8 cellular contexts compared by ENCODE assay signal in the genomic region with DNA sequence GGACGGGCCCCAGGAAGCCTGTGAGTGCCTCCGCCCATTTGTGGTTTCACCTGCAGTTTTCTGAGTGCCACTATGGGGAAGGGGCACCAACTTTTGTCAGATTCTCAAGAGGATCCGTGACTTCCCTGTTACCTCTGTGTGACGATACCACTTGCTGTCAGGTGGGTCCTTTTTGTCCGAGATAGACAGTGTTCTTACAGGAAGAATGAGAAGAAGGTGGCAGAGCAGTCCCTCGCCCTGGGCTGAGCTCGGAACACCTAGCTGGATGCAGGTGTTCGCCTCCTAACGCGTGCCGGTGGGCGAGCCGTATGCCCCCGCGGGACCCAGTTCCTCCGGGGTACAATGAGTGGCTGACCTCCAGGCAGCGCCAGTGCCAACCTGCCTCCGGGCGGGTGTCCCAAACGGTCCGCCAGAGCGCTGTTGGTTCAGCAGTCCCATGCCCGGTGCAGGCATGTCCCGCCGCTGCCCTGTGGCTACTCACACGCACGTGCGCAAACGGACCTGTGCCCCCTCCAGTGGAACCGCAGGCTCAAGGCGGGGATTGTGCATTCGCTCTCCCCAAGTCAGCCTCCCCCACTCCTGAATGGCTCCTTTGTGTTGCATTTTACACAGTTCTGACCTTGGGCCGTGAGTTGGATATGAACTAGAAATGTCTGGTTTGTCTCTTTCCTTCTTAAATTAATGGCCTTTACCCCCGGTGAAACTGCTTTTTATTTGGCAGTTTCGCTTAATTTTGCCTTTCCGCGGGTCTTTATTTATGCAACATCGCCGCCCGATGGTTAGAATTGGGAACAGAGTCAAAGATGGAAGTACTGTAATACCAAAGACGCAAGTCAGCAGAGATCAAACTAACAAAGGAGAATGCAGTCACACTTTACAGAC. TPM values are rescaled to one million over a fixed set of nuclear protein-coding genes. Genes with fewer than 3 reads are reported as not detected.
DNase-seq lines count a peak whose midpoint lies in the region; ATAC-seq and TF ChIP-seq lines count a peak whose summit lies in the region.

No MANE protein-coding gene starts in this region.

- peaks cover 4% of the 10 kb centered on the region; the same call in 1 of the 2 replicates for H3K9me1 ChIP-seq in IMR-90 (ENCODE audit: insufficient read depth, low read length)

- H3K4ac ChIP-seq in IMR-90 (ENCODE audit: low read depth, low read length), result no peak overlapping the region

- peak overlapping the region; percentile 87 for H3K4me3 Mint-ChIP-seq in activated T-cell treated with anti-CD3 and anti-CD28 coated beads, Interleukin-2, amount 50 U/mL, for 4 hours

- H3K4me3 ChIP-seq in IMR-90 (ENCODE audit: insufficient read depth, low read depth, low read length) (peak overlapping the region; percentile 55), Panc1 (ENCODE audit: low read depth in 2 of 2, low read length in 2 of 2) (peak overlapping the region; percentile 66 to 89), mucosa of stomach (ENCODE audit: low read length) (peak overlapping the region; percentile 47)

- H2AFZ ChIP-seq in IMR-90 (replicated peaks; ENCODE audit: low read length, poor library complexity), result peak overlapping the region; percentile 91

- TF ChIP-seq CTCF in IMR-90 (conservative IDR thresholded peaks at IDR 0.05; ENCODE audit: low read depth, low read length) (peak; percentile 82), Panc1 (IDR thresholded peaks at IDR 0.05) (peak; percentile 90)

- no peak overlapping the region for H2AK5ac ChIP-seq in IMR-90 (ENCODE audit: low read depth, low read length)

- DNase-seq in GF-D8 (lab: John Stamatoyannopoulos, UW) (peak; percentile 40), IMR-90 (peak; percentile 73), Panc1 (ENCODE audit: low read depth, low spot score) (peak; percentile 62)
- DNase-seq in activated T-cell treated with anti-CD3 and anti-CD28 coated beads, Interleukin-2, amount 50 U/mL, for 4 hours, result peak; percentile 67
- peak; percentile 45 for DNase-seq in stimulated activated CD8-positive, alpha-beta memory T cell treated with anti-CD3 and anti-CD28 coated beads, Interleukin-7, amount 100 ng/mL, for 24 hours (ENCODE audit: low read depth)

- no peak overlapping the region for H4K91ac ChIP-seq in IMR-90 (ENCODE audit: insufficient read depth, low read depth, low read length)

- dilution Hi-C loops in IMR-90 (cut with HindIII; ENCODE audit: low sequenced_read_pairs, unreplicated experiment), result loop anchor here (10.0 kb wide), 1 partner anchor 94 kb away; no protein-coding TSS in a partner anchor

- no peaks in the 10 kb centered on the region for H3K36me3 Mint-ChIP-seq in activated T-cell treated with anti-CD3 and anti-CD28 coated beads, Interleukin-2, amount 50 U/mL, for 4 hours (ENCODE audit: insufficient read depth)

- ATAC-seq in IMR-90 (ENCODE audit: low read depth) (peak; percentile 6; the same call in 1 of the 2 replicates), Panc1 (peak; percentile 48), esophagus mucosa (peak; percentile 5), GM21360 (IDR thresholded peaks at IDR 0.05; ENCODE audit: unreplicated experiment) (no peak)
- peak; percentile 5 to 6 for ATAC-seq in activated T-cell treated with anti-CD3 and anti-CD28 coated beads, Interleukin-2, amount 50 U/mL, for 4 hours

- H2BK20ac ChIP-seq in IMR-90 (ENCODE audit: low read depth, low read length), result no peak overlapping the region

- H2AK9ac ChIP-seq in IMR-90 (replicated peaks; ENCODE audit: low read depth, low read length, poor library complexity), result peak overlapping the region; percentile 43

- peak overlapping the region; percentile 99 for H3K4me2 ChIP-seq in IMR-90 (ENCODE audit: low read depth, low read length)

- H4K8ac ChIP-seq in IMR-90 (ENCODE audit: low read depth in 2 of 2, low read length in 2 of 2), result no peak overlapping the region

- H3K79me1 ChIP-seq in IMR-90 (ENCODE audit: low read depth in 1 of 2, low read length in 2 of 2), result no peaks in the 10 kb centered on the region

- no peak overlapping the region for H3K27ac ChIP-seq in IMR-90 (ENCODE audit: insufficient read depth, low read length)
- peak overlapping the region; percentile 86 for H3K27ac ChIP-seq in Panc1 (ENCODE audit: low read length)

- TF ChIP-seq POLR2A in IMR-90 (IDR thresholded peaks at IDR 0.05; ENCODE audit: low read depth, low read length), result no peak; the same call in 1 of the 2 replicates

- no peaks in the 10 kb centered on the region for H3K36me3 ChIP-seq in IMR-90 (ENCODE audit: control insufficient read depth, insufficient read depth, low read length)
- no peaks in the 10 kb centered on the region for H3K36me3 ChIP-seq in Panc1 (ENCODE audit: control insufficient read depth, insufficient read depth, low read length)
- no peaks in the 10 kb centered on the region for H3K36me3 ChIP-seq in mucosa of stomach (ENCODE audit: control insufficient read depth, insufficient read depth, low read length)

- H3K4me1 Mint-ChIP-seq in activated T-cell treated with anti-CD3 and anti-CD28 coated beads, Interleukin-2, amount 50 U/mL, for 4 hours (ENCODE audit: low read depth), result peaks cover 24% of the 10 kb centered on the region

- 0 out of 2 replicates have a peak overlapping the region, but pooled peaks have one; percentile 39 for H3K23ac ChIP-seq in IMR-90 (ENCODE audit: low read depth, low read length)

- CTCF ChIA-PET in IMR-90 (lab: Yijun Ruan, JAX) (interaction anchor here (0.6 to 4.9 kb wide), 4 partner anchors 10 to 556 kb away, joined by 3 to 37 read pairs (median 4); no protein-coding TSS in a partner anchor), Panc1 (lab: Charles Lee) (interaction anchor here (0.8 to 2.3 kb wide), 2 partner anchors 184 to 198 kb away, joined by 3 to 20 read pairs; no protein-coding TSS in a partner anchor)

- no peak overlapping the region for H2BK120ac ChIP-seq in IMR-90 (ENCODE audit: low read depth, low read length)

- in situ Hi-C loops in IMR-90 (cut with MboI; ENCODE audit: low sequenced_read_pairs), result loop anchor here (5.0 kb wide), 2 partner anchors 182 to 362 kb away; no protein-coding TSS in a partner anchor
- in situ Hi-C loops in Panc1 (cut with HindIII; ENCODE audit: low pct_unique_long_range_greater_than_20kb, low sequenced_read_pairs), result no loop called here

- H3K4me1 ChIP-seq in IMR-90 (ENCODE audit: control insufficient read depth, insufficient read depth, low read length) (peaks cover 6% of the 10 kb centered on the region; the same call in 1 of the 2 replicates), Panc1 (ENCODE audit: control insufficient read depth, insufficient read depth, low read length) (peaks cover 21% of the 10 kb centered on the region), mucosa of stomach (ENCODE audit: control insufficient read depth, insufficient read depth, low read length) (peaks cover 23% of the 10 kb centered on the region)

- H3K9ac ChIP-seq in IMR-90 (ENCODE audit: low read depth, low read length) (no peak overlapping the region), mucosa of stomach (ENCODE audit: low read length) (peak overlapping the region; percentile 55)

- H3K27me3 ChIP-seq in IMR-90 (ENCODE audit: control insufficient read depth, insufficient read depth, low read length) (peaks cover 28% of the 10 kb centered on the region), Panc1 (ENCODE audit: control insufficient read depth, insufficient read depth, low read length) (no peaks in the 10 kb centered on the region), mucosa of stomach (ENCODE audit: control insufficient read depth, insufficient read depth, low read length) (peaks cover 23% of the 10 kb centered on the region)

- no peak overlapping the region for H2BK5ac ChIP-seq in IMR-90 (ENCODE audit: low read depth, low read length, poor library complexity, severe bottlenecking)

- WGBS in IMR-90 (ENCODE audit: extremely low coverage in 2 of 2, insufficient read length in 1 of 2), 2 experiments, result 4% methylated on average over 4 of the region's 41 CpGs; no CpG with 5 or more reads in 1 of the 2 experiments

- BruUV-seq in IMR-90 (replicated peaks; lab: Mats Ljungman, UMichigan), result no TSS peak
- no TSS peak for BruUV-seq in Panc1 (replicated peaks; lab: Mats Ljungman, UMichigan)

- peaks cover 11% of the 10 kb centered on the region for H4K20me1 ChIP-seq in IMR-90 (ENCODE audit: insufficient read depth, low read length)

- H3K9me3 ChIP-seq in IMR-90 (ENCODE audit: control insufficient read depth, insufficient read depth, low read length) (no peaks in the 10 kb centered on the region), Panc1 (ENCODE audit: control insufficient read depth, insufficient read depth, low read depth, low read length) (no peaks in the 10 kb centered on the region), mucosa of stomach (ENCODE audit: control insufficient read depth, low read length) (no peaks in the 10 kb centered on the region)

- peak; percentile 86 for TF ChIP-seq RAD21 in IMR-90 (IDR thresholded peaks at IDR 0.05; ENCODE audit: low read length)

- no peaks in the 10 kb centered on the region for H3K9me3 Mint-ChIP-seq in activated T-cell treated with anti-CD3 and anti-CD28 coated beads, Interleukin-2, amount 50 U/mL, for 4 hours

- no peak overlapping the region for H3K18ac ChIP-seq in IMR-90 (ENCODE audit: low read depth, low read length)

- POLR2A ChIA-PET in IMR-90 (lab: Charles Lee; ENCODE audit: unreplicated experiment), result interaction anchor here (0.6 kb wide), 1 partner anchor 174 kb away, joined by 3 read pairs; no protein-coding TSS in a partner anchor
- POLR2A ChIA-PET in Panc1 (lab: Charles Lee), result no interaction called here

- intact Hi-C loops in IMR-90 (cut with micrococcal nuclease) (loop anchor here (1.0 to 5.0 kb wide), 8 partner anchors 92 to 502 kb away; no protein-coding TSS in a partner anchor), Panc1 (cut with micrococcal nuclease; ENCODE audit: unreplicated experiment) (loop anchor here (1.0 to 5.0 kb wide), 3 partner anchors 185 to 538 kb away; no protein-coding TSS in a partner anchor)

- peaks cover 40% of the 10 kb centered on the region for H3K27me3 Mint-ChIP-seq in activated T-cell treated with anti-CD3 and anti-CD28 coated beads, Interleukin-2, amount 50 U/mL, for 4 hours (ENCODE audit: low read depth)

- no peak overlapping the region for H3K56ac ChIP-seq in IMR-90 (ENCODE audit: extremely low read depth, insufficient read depth, low read length)

- H3K14ac ChIP-seq in IMR-90 (replicated peaks; ENCODE audit: low read depth, low read length), result no peak overlapping the region

- no peak overlapping the region for H2BK15ac ChIP-seq in IMR-90 (ENCODE audit: low read depth, low read length)

- H4K5ac ChIP-seq in IMR-90 (ENCODE audit: low read depth, low read length), result no peak overlapping the region

TF ChIP-seq in IMR-90, 13 proteins besides CTCF, POLR2A, EP300 and RAD21 (continues in another document):
- peak; percentile 41 for TF ChIP-seq MAFK (IDR thresholded peaks at IDR 0.05; ENCODE audit: low read depth, low read length)
- peak; percentile 93 for TF ChIP-seq SMC3 (IDR thresholded peaks at IDR 0.05; ENCODE audit: low read depth, low read length)

RNA-seq across cellular contexts. Expression of a gene that starts 1.1 kb away (rescaled TPM):
- total RNA-seq in IMR-90 (2012; rRNA removed) (0.18 and 0.28 TPM in 2 replicates), Panc1 (2021; ENCODE audit: unreplicated experiment) (22.7 TPM), esophagus mucosa (3.4 TPM)
- polyA plus RNA-seq in IMR-90 (2012; rRNA removed), result 2.0 and 2.2 TPM in 2 replicates
- polyA plus RNA-seq in IMR-90 (2012; cell fraction: cytosol; rRNA removed), result 1.2 and 1.9 TPM in 2 replicates
- polyA plus RNA-seq in IMR-90 (2012; cell fraction: nucleus; rRNA removed; ENCODE audit: low replicate concordance), result 2.8 and 5.6 TPM in 2 replicates
- polyA plus RNA-seq in Panc1 (2012; ENCODE audit: insufficient read length), result 24.9 TPM
- 1 to 10 TPM; 7.7 to 9.0 (median 8.6) TPM for total RNA-seq in activated T-cell treated with anti-CD3 and anti-CD28 coated beads, Interleukin-2, amount 50 U/mL, for 4 hours
